ENCODE assay signal across 8 cellular contexts in genomic region chrX:76427560-76428242, GRCh38. TPM values are rescaled to one million over a fixed set of nuclear protein-coding genes. Genes with fewer than 3 reads are reported as not detected.
A peak's percentile ranks its signal among the peaks of the same experiment; 100 is the strongest.
DNase-seq lines count a peak whose midpoint lies in the region; ATAC-seq and TF ChIP-seq lines count a peak whose summit lies in the region.

MAGEE1 (plus strand) TSS chrX:76427710; CDS start chrX:76427931, 221 bp downstream.

- peaks cover 0 to 17% (median 0%) of the 10 kb centered on the region in 9 donors for H3K27me3 ChIP-seq in heart left ventricle
- H3K27me3 ChIP-seq in transverse colon = no peaks in the 10 kb centered on the region

- TF ChIP-seq RAD21 in Ishikawa (IDR thresholded peaks at IDR 0.05; ENCODE audit: low read depth) = no peak

- H3K9me3 ChIP-seq in heart left ventricle = no peaks in the 10 kb centered on the region
- H3K9me3 ChIP-seq in transverse colon = no peaks in the 10 kb centered on the region

- in situ Hi-C loops in SK-MEL-5 (cut with HindIII; ENCODE audit: low pct_unique_long_range_greater_than_20kb, low sequenced_read_pairs) = no loop called here
- in situ Hi-C loops in transverse colon (cut with MboI; ENCODE audit: low pct_ligation_motif_present in 1 of 4, low pct_unique_long_range_greater_than_20kb in 1 of 4, low sequenced_read_pairs in 3 of 4) = no loop called here

- H3K27ac ChIP-seq in heart left ventricle (peak within 1 kb of the TSS in 4 of 12 donors; percentile 17 to 57 (median 42)), transverse colon (peak within 1 kb of the TSS; percentile 38 to 67 (median 47))

- H3K4me3 ChIP-seq in heart left ventricle = peak within 1 kb of the TSS; percentile 48 to 87 (median 65)
- H3K4me3 ChIP-seq in transverse colon = peak within 1 kb of the TSS; percentile 46 to 77 (median 58)

- TF ChIP-seq EP300 in Ishikawa (IDR thresholded peaks at IDR 0.05; ENCODE audit: borderline replicate concordance) = no peak
- TF ChIP-seq EP300 in transverse colon (IDR thresholded peaks at IDR 0.05; ENCODE audit: low read depth) = no peak

- DNase-seq in DMS 273 (lab: John Stamatoyannopoulos, UW; ENCODE audit: unreplicated experiment) = peak; percentile 82
- peak; percentile 63 for DNase-seq in SK-MEL-5 (ENCODE audit: low read depth, low spot score)
- peak; percentile 58 for DNase-seq in activated naive CD8-positive, alpha-beta T cell treated with anti-CD3 and anti-CD28 coated beads, Interleukin-2, amount 50 U/mL, for 16 hours (ENCODE audit: low read depth, low spot score)
- peak; percentile 64 to 82 (median 74) for DNase-seq in heart left ventricle
- peak; percentile 69 for DNase-seq in pons (ENCODE audit: low spot score)
- DNase-seq in transverse colon = peak; percentile 79

- ATAC-seq in GM21528 (IDR thresholded peaks at IDR 0.05; ENCODE audit: low FRiP score, unreplicated experiment) = peak; percentile 94
- peak; percentile 89 to 98 (median 96) for ATAC-seq in heart left ventricle

- intact Hi-C loops in heart left ventricle (cut with DNase I) (no loop called here), transverse colon (cut with DNase I; ENCODE audit: low total_unique reads) (no loop called here)

- peaks cover 0 to 8% (median 0%) of the 10 kb centered on the region in 12 donors for H3K4me1 ChIP-seq in heart left ventricle
- H3K4me1 ChIP-seq in transverse colon = peaks cover 0 to 8% (median 0%) of the 10 kb centered on the region in 4 donors

- H3K36me3 ChIP-seq in heart left ventricle (no peaks in the 10 kb centered on the region), transverse colon (no peaks in the 10 kb centered on the region)

- TF ChIP-seq CTCF in heart left ventricle (IDR thresholded peaks at IDR 0.05) (no peak), transverse colon (IDR thresholded peaks at IDR 0.05) (no peak)

- no peak for TF ChIP-seq POLR2A in heart left ventricle (IDR thresholded peaks at IDR 0.05)
- TF ChIP-seq POLR2A in transverse colon (IDR thresholded peaks at IDR 0.05) = no peak

- 0 to 42% (median 16%) methylated on average over 15 to 42 of the region's 42 CpGs for WGBS in heart left ventricle, 4 donors
- WGBS in transverse colon (ENCODE audit: low coverage in 1 of 2), 2 donors = 36% methylated on average over 36 of the region's 42 CpGs; no CpG with 5 or more reads in 1 of the 2 donors

TF ChIP-seq in Ishikawa, 13 proteins besides CTCF, POLR2A, EP300 and RAD21:
- TF ChIP-seq ZBTB7A (IDR thresholded peaks at IDR 0.05; ENCODE audit: low read depth) (0 out of 2 replicates have a peak, but pooled peaks have one; percentile 48), TAF1 (IDR thresholded peaks at IDR 0.05; ENCODE audit: low read depth) (0 out of 2 replicates have a peak, but pooled peaks have one; percentile 23), CEBPB (IDR thresholded peaks at IDR 0.05) (no peak), NFIC (IDR thresholded peaks at IDR 0.05) (no peak), EGR1 (IDR thresholded peaks at IDR 0.05) (no peak)

RNA-seq across cellular contexts. Expression of gene MAGEE1, which starts in this region (rescaled TPM):
- 0.53 and 0.56 TPM in 2 replicates for total RNA-seq in SK-MEL-5 (2014; rRNA removed; shearing (Covaris generic))
- 2.7 and 2.8 TPM in 2 replicates for polyA plus RNA-seq in SK-MEL-5 (2015; cell fraction: cytosol; rRNA removed)
- polyA plus RNA-seq in SK-MEL-5 (2015; cell fraction: nucleus; rRNA removed) = 2.0 and 2.1 TPM in 2 replicates
- total RNA-seq in heart left ventricle (1 to 10 TPM; 2.0 to 4.3 (median 3.4) TPM), transverse colon (1 to 10 TPM in 2 of 4 donors, under 1 TPM in 2; 0.27 to 3.0 (median 1.1) TPM)
- polyA plus RNA-seq in heart left ventricle = 1 to 10 TPM in 1 of 2 donors, under 1 TPM in 1; 0.83 to 1.2 TPM
